ENCODE assay signal across 35 cellular contexts in the genomic region with DNA sequence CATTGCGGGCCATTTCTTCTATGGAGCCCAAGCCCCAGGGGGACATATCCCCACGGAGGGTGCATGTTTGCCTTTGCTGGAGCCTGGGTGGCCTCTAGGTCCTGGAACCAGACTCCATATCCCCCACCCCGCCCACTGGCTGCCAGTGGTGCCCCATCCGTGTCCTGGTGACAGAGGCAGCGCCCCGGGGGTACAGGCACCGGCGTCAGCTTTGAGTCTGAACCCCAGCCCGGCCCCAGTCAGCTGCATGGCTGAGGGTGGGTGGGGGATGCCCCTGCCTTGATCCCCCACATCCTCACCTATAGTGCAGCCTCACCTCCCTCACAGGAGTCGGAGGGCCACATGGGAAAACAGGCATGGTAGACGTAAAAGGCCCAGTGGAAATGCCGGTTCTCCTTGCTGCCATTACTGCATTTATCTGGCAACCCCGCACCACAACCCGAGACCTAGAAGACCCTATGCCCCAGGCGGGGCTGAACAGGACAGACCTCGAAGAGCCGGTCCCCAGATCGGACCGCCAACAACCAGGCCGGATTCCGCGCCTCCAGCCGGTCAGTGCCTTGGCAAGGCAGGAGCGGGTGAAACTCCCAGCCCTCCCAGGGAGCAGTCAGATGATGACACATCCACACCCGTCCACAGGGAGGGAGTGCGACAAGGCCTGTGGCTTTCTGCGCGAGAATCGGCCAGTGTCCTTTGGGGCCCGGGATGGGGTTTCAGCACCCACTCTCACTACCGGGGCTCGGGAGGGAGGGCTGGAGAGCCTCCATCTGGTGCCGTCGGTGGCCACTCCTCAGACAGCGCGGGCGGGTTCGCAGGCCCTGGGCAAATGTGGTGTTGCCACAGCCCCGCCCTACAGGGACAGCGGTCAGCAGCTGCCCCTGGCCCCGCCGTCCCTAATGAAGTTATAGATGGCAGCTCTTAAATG. TPM values are rescaled to one million over a fixed set of nuclear protein-coding genes. Genes with fewer than 3 reads are reported as not detected.
"Had no signal": no experiment of that assay in that cellular context is flagged by ENCODE, and none has a peak within 500 bp of the region (broad histone marks: within the 10 kb centered on the region; RNA-seq: fewer than 3 reads in every experiment).

No MANE protein-coding gene starts in this region.

- ATAC-seq: activated CD8-positive, alpha-beta T cell treated with anti-CD3 and anti-CD28 coated beads for 36 hours; activated naive CD4-positive, alpha-beta T cell treated with anti-CD3 and anti-CD28 coated beads, Interleukin-2, amount 50 U/mL, for 72 hours; activated T-cell treated with anti-CD3 and anti-CD28 coated beads, Interleukin-2, amount 50 U/mL, for 4 hours; activated T-cell treated with anti-CD3 and anti-CD28 coated beads, Interleukin-2, amount 50 U/mL, for 72 hours; activated T-helper 17 cell treated with anti-CD3 and anti-CD28 coated beads, Interleukin-2, amount 50 U/mL, for 72 hours had no signal

- DNase-seq: activated B cell treated with CpG ODN at 0.5 μM for 24 hours; activated CD4-positive, alpha-beta memory T cell treated with anti-CD3 and anti-CD28 coated beads for 36 hours; activated CD4-positive, alpha-beta T cell treated with anti-CD3 and anti-CD28 coated beads for 4 hours; activated CD4-positive, alpha-beta T cell treated with anti-CD3 and anti-CD28 coated beads, Interleukin-2, amount 10 ng/mL, durations not matched to agents 24 days and 14 days; activated CD4-positive, alpha-beta T cell treated with anti-CD3 and anti-CD28 coated beads, Interleukin-2, amount 50 U/mL, for 1 hour; activated CD4-positive, alpha-beta T cell treated with anti-CD3 and anti-CD28 coated beads, Interleukin-2, amount 50 U/mL, for 4 hours; activated CD4-positive, CD25-positive, alpha-beta regulatory T cell treated with anti-CD3 and anti-CD28 coated beads, Interleukin-2, amount 50 U/mL, for 72 hours; activated CD8-positive, alpha-beta memory T cell treated with anti-CD3 and anti-CD28 coated beads, Interleukin-2, amount 50 U/mL, for 4 hours; activated CD8-positive, alpha-beta T cell treated with anti-CD3 and anti-CD28 coated beads for 36 hours; activated effector memory CD4-positive, alpha-beta T cell treated with anti-CD3 and anti-CD28 coated beads, Interleukin-2, amount 50 U/mL, for 16 hours; activated gamma-delta T cell treated with Interleukin-2 at 50 U/mL for 16 hours; activated naive CD4-positive, alpha-beta T cell; activated naive CD4-positive, alpha-beta T cell treated with anti-CD3 and anti-CD28 coated beads for 36 hours; activated naive CD4-positive, alpha-beta T cell treated with anti-CD3 and anti-CD28 coated beads, Interleukin-2, amount 50 U/mL, for 16 hours; activated naive CD8-positive, alpha-beta T cell treated with anti-CD3 and anti-CD28 coated beads for 36 hours; activated T-cell treated with anti-CD3 and anti-CD28 coated beads for 4 hours; activated T-cell treated with anti-CD3 and anti-CD28 coated beads, Interleukin-2, amount 50 U/mL, for 1 hour; activated T-cell treated with anti-CD3 and anti-CD28 coated beads, Interleukin-2, amount 50 U/mL, for 4 hours; activated T-cell treated with anti-CD3 and anti-CD28 coated beads, Interleukin-2, amount 50 U/mL, for 72 hours; adrenal gland; amniotic stem cell; aorta; caudate nucleus; T-helper 1 cell; T-helper 2 cell; T-helper 9 cell had no signal

- FAIRE-seq: bronchial epithelial cell, TTC549 had no signal

- H3K27ac ChIP-seq: adrenal gland, cardiac muscle cell, VCaP had no signal

- H3K9me3 ChIP-seq: adrenal gland had no signal

- H3K4me1 ChIP-seq: adrenal gland had no signal

- H3K27me3 ChIP-seq: cardiac muscle cell had no signal

- H3K36me3 ChIP-seq: adrenal gland, cardiac muscle cell had no signal

- H3K4me3 ChIP-seq: adrenal gland, cardiac muscle cell had no signal

RNA-seq across cellular contexts. Expression of a gene that starts 11.9 kb away (rescaled TPM):
- total RNA-seq: activated B cell treated with CpG ODN at 0.5 μM for 24 hours; activated CD4-positive, alpha-beta memory T cell treated with anti-CD3 and anti-CD28 coated beads for 36 hours; activated CD4-positive, alpha-beta T cell treated with anti-CD3 and anti-CD28 coated beads, Interleukin-2, amount 10 ng/mL, durations not matched to agents 24 days and 14 days; activated CD8-positive, alpha-beta memory T cell treated with anti-CD3 and anti-CD28 coated beads for 36 hours; activated CD8-positive, alpha-beta T cell treated with anti-CD3 and anti-CD28 coated beads for 36 hours; activated naive CD4-positive, alpha-beta T cell treated with anti-CD3 and anti-CD28 coated beads for 36 hours; activated naive CD4-positive, alpha-beta T cell treated with anti-CD3 and anti-CD28 coated beads, Interleukin-2, amount 50 U/mL, for 72 hours; activated naive CD8-positive, alpha-beta T cell treated with anti-CD3 and anti-CD28 coated beads for 36 hours; activated T-cell treated with anti-CD3 and anti-CD28 coated beads, Interleukin-2, amount 50 U/mL, for 4 hours; activated T-cell treated with anti-CD3 and anti-CD28 coated beads, Interleukin-2, amount 50 U/mL, for 72 hours; activated T-helper 1 cell treated with anti-CD3 and anti-CD28 coated beads, Interleukin-12 subunit alpha, Interleukin-12 subunit beta, Interleukin-2, Interleukin-4 antibody, amounts not matched to agents 30 ng/mL and 10 ng/mL and 1 ng/mL, durations not matched to agents 14 hours and 24 hours and 36 hours; activated T-helper 17 cell treated with anti-CD3 and anti-CD28 coated beads, Interleukin-2, amount 50 U/mL, for 72 hours; bronchial epithelial cell; cardiac muscle cell; cerebellum had no signal
- polyA plus RNA-seq: cardiac muscle cell had no signal

RNA-seq across cellular contexts. Expression of a gene that starts 35.4 kb away (rescaled TPM):
- total RNA-seq: activated B cell treated with CpG ODN at 0.5 μM for 24 hours; activated CD4-positive, alpha-beta memory T cell treated with anti-CD3 and anti-CD28 coated beads for 36 hours; activated CD4-positive, alpha-beta T cell treated with anti-CD3 and anti-CD28 coated beads, Interleukin-2, amount 10 ng/mL, durations not matched to agents 24 days and 14 days; activated CD8-positive, alpha-beta memory T cell treated with anti-CD3 and anti-CD28 coated beads for 36 hours; activated CD8-positive, alpha-beta T cell treated with anti-CD3 and anti-CD28 coated beads for 36 hours; activated naive CD4-positive, alpha-beta T cell treated with anti-CD3 and anti-CD28 coated beads for 36 hours; activated naive CD4-positive, alpha-beta T cell treated with anti-CD3 and anti-CD28 coated beads, Interleukin-2, amount 50 U/mL, for 72 hours; activated naive CD8-positive, alpha-beta T cell treated with anti-CD3 and anti-CD28 coated beads for 36 hours; activated T-cell treated with anti-CD3 and anti-CD28 coated beads, Interleukin-2, amount 50 U/mL, for 4 hours; activated T-cell treated with anti-CD3 and anti-CD28 coated beads, Interleukin-2, amount 50 U/mL, for 72 hours; activated T-helper 1 cell treated with anti-CD3 and anti-CD28 coated beads, Interleukin-12 subunit alpha, Interleukin-12 subunit beta, Interleukin-2, Interleukin-4 antibody, amounts not matched to agents 30 ng/mL and 10 ng/mL and 1 ng/mL, durations not matched to agents 14 hours and 24 hours and 36 hours; activated T-helper 17 cell treated with anti-CD3 and anti-CD28 coated beads, Interleukin-2, amount 50 U/mL, for 72 hours; bronchial epithelial cell; cerebellum had no signal
- polyA plus RNA-seq: cardiac muscle cell had no signal
